8 cellular contexts compared by ENCODE assay signal in genomic region chr5:91189480-91190332, GRCh38.
A peak's percentile ranks its signal among the peaks of the same experiment; 100 is the strongest.
DNase-seq lines count a peak whose midpoint lies in the region; ATAC-seq and TF ChIP-seq lines count a peak whose summit lies in the region.

No MANE protein-coding gene starts in this region.

- H3K27me3 Mint-ChIP-seq in chondrocyte (ENCODE audit: low read depth): no peaks in the 10 kb centered on the region

- H3K27ac Mint-ChIP-seq in chondrocyte (ENCODE audit: unreplicated experiment): peak overlapping the region; percentile 90

- H3K9me3 Mint-ChIP-seq in chondrocyte (ENCODE audit: low read depth): no peaks in the 10 kb centered on the region

- H3K4me3 Mint-ChIP-seq in chondrocyte (ENCODE audit: unreplicated experiment): peak overlapping the region; percentile 2

- peak; percentile 65 for DNase-seq in AG08396 (ENCODE audit: low spot score)
- no peak for DNase-seq in chondrocyte (ENCODE audit: low spot score)
- peak; percentile 65 for DNase-seq in myocyte (ENCODE audit: low read depth)
- no peak for DNase-seq in NCI-H69 (lab: John Stamatoyannopoulos, UW)
- DNase-seq in D341Med (ENCODE audit: low spot score): no peak

- ATAC-seq in HG02943 (IDR thresholded peaks at IDR 0.05; ENCODE audit: low read depth, unreplicated experiment): peak; percentile 76
- no peak for ATAC-seq in GM19467 (IDR thresholded peaks at IDR 0.05; ENCODE audit: unreplicated experiment)
- no peak for ATAC-seq in HG02870 (IDR thresholded peaks at IDR 0.05; ENCODE audit: unreplicated experiment)

- TF ChIP-seq CTCF in chondrocyte (IDR thresholded peaks at IDR 0.05): no peak

- no peaks in the 10 kb centered on the region for H3K36me3 Mint-ChIP-seq in chondrocyte (ENCODE audit: low read depth)

- peaks cover 18% of the 10 kb centered on the region for H3K4me1 Mint-ChIP-seq in chondrocyte (ENCODE audit: low read depth)

Comparison
In these comparisons a context has a peak if more than half of its experiments do, and no peak if none do; other contexts are left out.
1. DNase-seq: peak in AG08396 (single experiment) and myocyte (single experiment); none in chondrocyte (single experiment), NCI-H69 (single experiment) and D341Med (single experiment).